In the genomic region with DNA sequence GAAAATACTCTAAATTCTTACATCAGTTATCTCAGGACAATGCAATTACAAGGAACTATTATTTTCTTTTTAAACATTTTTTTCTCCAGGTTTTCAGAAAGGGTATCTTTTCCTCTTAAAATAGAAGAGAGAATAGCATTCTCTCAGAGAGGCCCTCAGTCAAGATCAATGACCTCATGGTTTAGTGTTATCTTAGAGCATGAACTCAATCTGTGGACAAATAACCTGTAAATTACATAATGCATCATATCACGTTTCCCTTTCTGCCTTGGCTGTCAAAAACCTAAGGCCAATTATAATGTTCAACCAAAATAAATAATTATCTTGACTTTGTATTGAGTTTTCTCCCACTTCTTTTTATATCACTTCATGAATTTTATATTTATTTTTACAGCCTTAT, we compare ENCODE assay signal across 28 cellular contexts.
"Had no signal": no experiment of that assay in that cellular context is flagged by ENCODE, and none has a peak within 500 bp of the region (broad histone marks: within the 10 kb centered on the region; RNA-seq: fewer than 3 reads in every experiment).

No MANE protein-coding gene starts in this region.

- H3K27ac ChIP-seq: KMS-11, Peyer's patch, SJSA1 had no signal

- H3K9me3 ChIP-seq: Peyer's patch, SJSA1, SK-N-SH had no signal

- H3K9me2 ChIP-seq: SK-N-SH had no signal

- H3K9ac ChIP-seq: KMS-11, SK-N-SH had no signal

- H3K4me2 ChIP-seq: KMS-11, SK-N-SH had no signal

- H3K36me3 ChIP-seq: Peyer's patch, SJSA1 had no signal

- H3K4me1 ChIP-seq: Peyer's patch, SJSA1 had no signal

- H3K4me3 ChIP-seq: Peyer's patch, SJSA1 had no signal

- H3K27me3 ChIP-seq: Peyer's patch, SJSA1 had no signal

- DNase-seq: Karpas-422, KBM-7, MM.1S, MV-4-11, NCI-H1092, NCI-H1105, NCI-H1417 treated with DMSO at 0.1 percent for 48 hours, NCI-H1436 treated with DMSO at 0.1 percent for 48 hours, NCI-H1694 treated with DMSO at 0.1 percent for 48 hours, NCI-H187 treated with DMSO at 0.1 percent for 48 hours, NCI-H2029, NCI-H2081, NCI-H2171 treated with DMSO at 0.1 percent for 48 hours, NCI-H2227 treated with DMSO at 0.1 percent for 48 hours, NCI-H345, NCI-H446, NCI-H510A treated with DMSO at 0.1 percent for 48 hours, NCI-H524 treated with DMSO at 0.1 percent for 48 hours, NCI-H526 treated with DMSO at 0.1 percent for 48 hours, NCI-H774, Peyer's patch, Right ventricle myocardium superior, RPMI8226, SHP77 treated with DMSO at 0.1 percent for 48 hours, SK-N-SH, SW 1271 had no signal
